In genomic region chr5:28557114-28557513, GRCh38 we compare ENCODE assay signal across 30 cellular contexts.
"Had no signal": no experiment of that assay in that cellular context is flagged by ENCODE, and none has a peak within 500 bp of the region (broad histone marks: within the 10 kb centered on the region; RNA-seq: fewer than 3 reads in every experiment).

No MANE protein-coding gene starts in this region.

- H3K27ac ChIP-seq: body of pancreas, brain microvascular endothelial cell, breast epithelium, VCaP had no signal

- H3K4me1 ChIP-seq: body of pancreas, breast epithelium had no signal

- H3K9me3 ChIP-seq: body of pancreas had no signal

- H3K4me3 ChIP-seq: body of pancreas, breast epithelium had no signal

- DNase-seq: activated B cell treated with CpG ODN at 0.5 μM for 24 hours; activated CD4-positive, alpha-beta memory T cell treated with anti-CD3 and anti-CD28 coated beads, Interleukin-2, amount 10 ng/mL, durations not matched to agents 7 days and 5 days; activated CD4-positive, alpha-beta T cell treated with anti-CD3 and anti-CD28 coated beads for 48 hours; activated CD4-positive, alpha-beta T cell treated with anti-CD3 and anti-CD28 coated beads, Interleukin-2, amount 10 ng/mL, durations not matched to agents 7 days and 5 days; activated CD4-positive, alpha-beta T cell treated with anti-CD3 and anti-CD28 coated beads, Interleukin-2, amount 50 U/mL, for 48 hours; activated CD4-positive, CD25-positive, alpha-beta regulatory T cell treated with anti-CD3 and anti-CD28 coated beads, Interleukin-2, amount 50 U/mL, for 72 hours; activated CD8-positive, alpha-beta memory T cell treated with anti-CD3 and anti-CD28 coated beads for 24 hours; activated CD8-positive, alpha-beta memory T cell treated with anti-CD3 and anti-CD28 coated beads, Interleukin-2, amount 10 ng/mL, durations not matched to agents 7 days and 5 days; activated CD8-positive, alpha-beta memory T cell treated with anti-CD3 and anti-CD28 coated beads, Interleukin-2, amount 50 U/mL, for 48 hours; activated CD8-positive, alpha-beta T cell treated with anti-CD3 and anti-CD28 coated beads, Interleukin-2, amount 10 ng/mL, durations not matched to agents 7 days and 5 days; activated effector memory CD4-positive, alpha-beta T cell treated with Interleukin-2 at 50 U/mL for 16 hours; activated gamma-delta T cell; activated naive CD4-positive, alpha-beta T cell treated with anti-CD3 and anti-CD28 coated beads, Interleukin-2, amount 10 ng/mL, durations not matched to agents 7 days and 5 days; activated naive CD4-positive, alpha-beta T cell treated with Interleukin-2 at 50 U/mL for 16 hours; activated naive CD8-positive, alpha-beta T cell treated with anti-CD3 and anti-CD28 coated beads, Interleukin-2, amount 10 ng/mL, durations not matched to agents 7 days and 5 days; activated naive CD8-positive, alpha-beta T cell treated with anti-CD3 and anti-CD28 coated beads, Interleukin-2, amount 50 U/mL, for 24 hours; activated T-cell treated with anti-CD3 and anti-CD28 coated beads, Interleukin-2, amount 50 U/mL, for 24 hours; activated T-cell treated with anti-CD3 and anti-CD28 coated beads, Interleukin-2, amount 50 U/mL, for 48 hours; amygdala; anterior cingulate cortex; body of pancreas; brain microvascular endothelial cell; central memory CD4-positive, alpha-beta T cell; T-helper 1 cell; T-helper 2 cell; T-helper 9 cell had no signal

- ATAC-seq: activated CD8-positive, alpha-beta memory T cell treated with anti-CD3 and anti-CD28 coated beads, Interleukin-2, amount 10 ng/mL, durations not matched to agents 7 days and 5 days; activated CD8-positive, alpha-beta T cell treated with anti-CD3 and anti-CD28 coated beads, Interleukin-2, amount 10 ng/mL, durations not matched to agents 7 days and 5 days; activated naive CD8-positive, alpha-beta T cell treated with anti-CD3 and anti-CD28 coated beads, Interleukin-2, amount 50 U/mL, for 24 hours; body of pancreas had no signal

- H3K27me3 ChIP-seq: body of pancreas, brain microvascular endothelial cell, breast epithelium had no signal

- FAIRE-seq: astrocyte, TTC549 had no signal

- H3K36me3 ChIP-seq: brain microvascular endothelial cell, breast epithelium had no signal
